In genomic region chr4:82428969-82429727, GRCh38 we compare ENCODE assay signal across 1 cellular context.
TF ChIP-seq lines count a peak whose summit lies in the region.

No MANE protein-coding gene starts in this region.

TF ChIP-seq in PFSK-1, 5 proteins besides CTCF, POLR2A, EP300 and RAD21 (continued from another document):
- TF ChIP-seq REST (IDR thresholded peaks at IDR 0.05; ENCODE audit: insufficient read depth in 1 of 2, low read depth in 2 of 2, low read length in 2 of 2) (peak in 1 of 2 experiments; percentile 53; a peak in 1 of 4 replicates), TAF1 (IDR thresholded peaks at IDR 0.05; ENCODE audit: borderline replicate concordance, insufficient read depth, low read length) (peak; percentile 91), SIN3A (IDR thresholded peaks at IDR 0.05; ENCODE audit: borderline replicate concordance, insufficient read depth, low read length) (peak; percentile 28; the same call in 1 of the 2 replicates), POLR2AphosphoS5 (IDR thresholded peaks at IDR 0.05; ENCODE audit: low read depth, low read length) (peak; percentile 88)
